ENCODE assay signal across 1 cellular context in the genomic region with DNA sequence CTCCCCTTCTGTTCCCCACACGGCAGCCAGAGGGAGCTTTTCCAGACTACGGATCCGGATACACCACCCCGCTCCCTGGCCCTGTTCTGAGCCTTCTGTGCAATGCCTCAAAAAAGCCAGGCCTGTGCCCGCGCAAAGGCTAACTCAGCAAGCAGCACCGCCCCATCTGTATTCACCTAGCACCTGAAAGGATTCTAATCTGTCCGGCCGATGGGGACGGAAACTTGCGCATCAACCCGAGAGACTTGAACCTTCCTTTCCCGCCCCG.
TF ChIP-seq lines count a peak whose summit lies in the region.

No MANE protein-coding gene starts in this region.

TF ChIP-seq in GM12878, 131 proteins besides CTCF, POLR2A, EP300 and RAD21:
- 0 out of 2 replicates have a peak, but pooled peaks have one; percentile 30 for TF ChIP-seq SMAD5 (IDR thresholded peaks at IDR 0.05; ENCODE audit: low read depth)
- no peak for TF ChIP-seq ATF7 (IDR thresholded peaks at IDR 0.05; ENCODE audit: low read depth)
- TF ChIP-seq ZSCAN29 (IDR thresholded peaks at IDR 0.05), result peak; percentile 60; the same call in 1 of the 2 replicates
- TF ChIP-seq SMC3 (IDR thresholded peaks at IDR 0.05; ENCODE audit: borderline replicate concordance, low read length), result peak; percentile 19; the same call in 1 of the 2 replicates
- no peak for TF ChIP-seq BCL11A (IDR thresholded peaks at IDR 0.05; ENCODE audit: low read depth, low read length)
- no peak for TF ChIP-seq MYB (IDR thresholded peaks at IDR 0.05; ENCODE audit: borderline replicate concordance, low read depth, low read length)
- TF ChIP-seq, protein P1, sequence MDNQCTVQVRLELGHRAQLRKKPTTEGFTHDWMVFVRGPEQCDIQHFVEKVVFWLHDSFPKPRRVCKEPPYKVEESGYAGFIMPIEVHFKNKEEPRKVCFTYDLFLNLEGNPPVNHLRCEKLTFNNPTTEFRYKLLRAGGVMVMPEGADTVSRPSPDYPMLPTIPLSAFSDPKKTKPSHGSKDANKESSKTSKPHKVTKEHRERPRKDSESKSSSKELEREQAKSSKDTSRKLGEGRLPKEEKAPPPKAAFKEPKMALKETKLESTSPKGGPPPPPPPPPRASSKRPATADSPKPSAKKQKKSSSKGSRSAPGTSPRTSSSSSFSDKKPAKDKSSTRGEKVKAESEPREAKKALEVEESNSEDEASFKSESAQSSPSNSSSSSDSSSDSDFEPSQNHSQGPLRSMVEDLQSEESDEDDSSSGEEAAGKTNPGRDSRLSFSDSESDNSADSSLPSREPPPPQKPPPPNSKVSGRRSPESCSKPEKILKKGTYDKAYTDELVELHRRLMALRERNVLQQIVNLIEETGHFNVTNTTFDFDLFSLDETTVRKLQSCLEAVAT (IDR thresholded peaks at IDR 0.05), result no peak
- TF ChIP-seq, protein P2, sequence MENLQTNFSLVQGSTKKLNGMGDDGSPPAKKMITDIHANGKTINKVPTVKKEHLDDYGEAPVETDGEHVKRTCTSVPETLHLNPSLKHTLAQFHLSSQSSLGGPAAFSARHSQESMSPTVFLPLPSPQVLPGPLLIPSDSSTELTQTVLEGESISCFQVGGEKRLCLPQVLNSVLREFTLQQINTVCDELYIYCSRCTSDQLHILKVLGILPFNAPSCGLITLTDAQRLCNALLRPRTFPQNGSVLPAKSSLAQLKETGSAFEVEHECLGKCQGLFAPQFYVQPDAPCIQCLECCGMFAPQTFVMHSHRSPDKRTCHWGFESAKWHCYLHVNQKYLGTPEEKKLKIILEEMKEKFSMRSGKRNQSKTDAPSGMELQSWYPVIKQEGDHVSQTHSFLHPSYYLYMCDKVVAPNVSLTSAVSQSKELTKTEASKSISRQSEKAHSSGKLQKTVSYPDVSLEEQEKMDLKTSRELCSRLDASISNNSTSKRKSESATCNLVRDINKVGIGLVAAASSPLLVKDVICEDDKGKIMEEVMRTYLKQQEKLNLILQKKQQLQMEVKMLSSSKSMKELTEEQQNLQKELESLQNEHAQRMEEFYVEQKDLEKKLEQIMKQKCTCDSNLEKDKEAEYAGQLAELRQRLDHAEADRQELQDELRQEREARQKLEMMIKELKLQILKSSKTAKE (IDR thresholded peaks at IDR 0.05; ENCODE audit: low read depth, poor library complexity, severe bottlenecking), result peak; percentile 14
- no peak for TF ChIP-seq CHD1 (IDR thresholded peaks at IDR 0.05; ENCODE audit: low read depth, low read length)
- no peak for TF ChIP-seq JUNB (IDR thresholded peaks at IDR 0.05)
- TF ChIP-seq CREB1 (IDR thresholded peaks at IDR 0.05; ENCODE audit: low read depth), result 0 out of 2 replicates have a peak, but pooled peaks have one; percentile 18
- TF ChIP-seq EED (IDR thresholded peaks at IDR 0.05; ENCODE audit: low read depth), result 0 out of 2 replicates have a peak, but pooled peaks have one; percentile 27
- TF ChIP-seq IKZF1 (conservative IDR thresholded peaks at IDR 0.05), result no peak
- peak; percentile 13; the same call in 1 of the 2 replicates for TF ChIP-seq SMARCA5 (IDR thresholded peaks at IDR 0.05)
